23 cellular contexts compared by ENCODE assay signal in genomic region chr13:29511980-29512379, GRCh38.
DNase-seq lines count a peak whose midpoint lies in the region; ATAC-seq, FAIRE-seq and TF ChIP-seq lines count a peak whose summit lies in the region.
"Had no signal": no experiment of that assay in that cellular context is flagged by ENCODE, and none has a peak within 500 bp of the region (broad histone marks: within the 10 kb centered on the region; RNA-seq: fewer than 3 reads in every experiment).

No MANE protein-coding gene starts in this region.

- H3K27me3 Mint-ChIP-seq in glutamatergic neuron (ENCODE audit: unreplicated experiment) = peaks cover 14% of the 10 kb centered on the region
- no peaks in the 10 kb centered on the region for H3K27me3 Mint-ChIP-seq in CD4-positive, alpha-beta memory T cell
- H3K27me3 Mint-ChIP-seq: stimulated activated memory B cell treated with anti-CD40 and anti-IgM and Interleukin-4, amounts not matched to agents 10 μg/mL and 1 μg/mL and 100 μg/mL, for 72 hours had no signal

- no peak for FAIRE-seq in GM12878 (lab: Jason Lieb, UNC)
- FAIRE-seq: islet of Langerhans had no signal

- peaks cover 0 to 6% of the 10 kb centered on the region in 2 donors for H3K36me3 Mint-ChIP-seq in activated naive CD4-positive, alpha-beta T cell treated with anti-CD3 and anti-CD28 coated beads, Interleukin-2, amount 50 U/mL, for 72 hours
- no peaks in the 10 kb centered on the region for H3K36me3 Mint-ChIP-seq in glutamatergic neuron (ENCODE audit: unreplicated experiment)
- peaks cover 21 to 39% of the 10 kb centered on the region in 2 donors for H3K36me3 Mint-ChIP-seq in CD4-positive, alpha-beta memory T cell

- H4K20me1 ChIP-seq in GM12878 (ENCODE audit: control insufficient read depth, insufficient read depth) = no peaks in the 10 kb centered on the region

- H3K27ac Mint-ChIP-seq in activated naive CD4-positive, alpha-beta T cell treated with anti-CD3 and anti-CD28 coated beads, Interleukin-2, amount 50 U/mL, for 72 hours = peak overlapping the region; percentile 55 to 78
- peak overlapping the region; percentile 38 for H3K27ac Mint-ChIP-seq in glutamatergic neuron (ENCODE audit: unreplicated experiment)
- peak overlapping the region in 1 of 7 donors; percentile 13 for H3K27ac Mint-ChIP-seq in CD4-positive, alpha-beta memory T cell
- H3K27ac Mint-ChIP-seq: nephron progenitor cell had no signal

- intact Hi-C loops in GM12878 (cut with micrococcal nuclease; ENCODE audit: unreplicated experiment) = no loop called here
- intact Hi-C loops in uterus (cut with DNase I; ENCODE audit: low total_unique reads) = loop anchor here (10.0 kb wide), 1 partner anchor 603 kb away; no protein-coding TSS in a partner anchor
- intact Hi-C loops in CD4-positive, alpha-beta memory T cell (cut with micrococcal nuclease) = no loop called here

- no peak for TF ChIP-seq RAD21 in GM12878 (IDR thresholded peaks at IDR 0.05; ENCODE audit: insufficient read depth, low read depth, low read length)

- in situ Hi-C loops in GM12878 (cut with MboI) = no loop called here

- H3K27me3 ChIP-seq in GM12878 (replicated peaks in 1 of 2; ENCODE audit: control insufficient read depth in 2 of 2, insufficient read depth in 2 of 2, low read length in 1 of 2) (no peaks in the 10 kb centered on the region), uterus (no peaks in the 10 kb centered on the region)
- no peaks in the 10 kb centered on the region for H3K27me3 ChIP-seq in CD4-positive, alpha-beta memory T cell (ENCODE audit: insufficient read depth, low read length)

- RAD21 ChIA-PET in GM12878 (lab: Charles Lee; ENCODE audit: unreplicated experiment) = no interaction called here

- peak overlapping the region; percentile 35 for H3K4me3 Mint-ChIP-seq in glutamatergic neuron (ENCODE audit: unreplicated experiment)
- no peak overlapping the region for H3K4me3 Mint-ChIP-seq in CD4-positive, alpha-beta memory T cell
- H3K4me3 Mint-ChIP-seq: nephron progenitor cell; stimulated activated memory B cell treated with anti-CD40 and anti-IgM and Interleukin-4, amounts not matched to agents 10 μg/mL and 1 μg/mL and 100 μg/mL, for 72 hours had no signal

- TF ChIP-seq EP300 in GM12878 (IDR thresholded peaks at IDR 0.05; ENCODE audit: borderline replicate concordance in 1 of 2, control insufficient read depth in 1 of 2, low read depth in 2 of 2, low read length in 2 of 2) = no peak

- no peaks in the 10 kb centered on the region for H3K79me2 ChIP-seq in GM12878 (ENCODE audit: control insufficient read depth, insufficient read depth, low read length)

- H3K27ac ChIP-seq in GM12878 (ENCODE audit: control insufficient read depth, insufficient read depth) (no peak overlapping the region), uterus (peak overlapping the region; percentile 79)
- no peak overlapping the region for H3K27ac ChIP-seq in CD4-positive, alpha-beta memory T cell (ENCODE audit: low read depth, low read length)
- H3K27ac ChIP-seq: heart right ventricle, psoas muscle, VCaP had no signal

- H3K9me3 ChIP-seq in GM12878 (replicated peaks; ENCODE audit: control insufficient read depth, insufficient read depth, low read length) = no peaks in the 10 kb centered on the region
- H3K9me3 ChIP-seq in uterus = no peaks in the 10 kb centered on the region
- no peaks in the 10 kb centered on the region for H3K9me3 ChIP-seq in CD4-positive, alpha-beta memory T cell (ENCODE audit: control insufficient read depth in 1 of 2, low read length in 2 of 2)
- H3K9me3 ChIP-seq: heart right ventricle, psoas muscle had no signal

- SMC1A ChIA-PET in GM12878 (lab: Charles Lee; ENCODE audit: uncharacterized antibody, unreplicated experiment) = no interaction called here

- CTCF ChIA-PET in GM12878 (lab: Yijun Ruan, JAX) = no interaction called here
- CTCF ChIA-PET in CD4-positive, alpha-beta memory T cell (lab: Charles Lee; ENCODE audit: partially characterized antibody) = interaction anchor here (9.8 kb wide), 1 partner anchor 195 kb away, joined by 162 read pairs; no protein-coding TSS in a partner anchor

- no peak for DNase-seq in activated naive CD4-positive, alpha-beta T cell treated with anti-CD3 and anti-CD28 coated beads, Interleukin-2, amount 50 U/mL, for 72 hours (ENCODE audit: low spot score in 2 of 2)
- DNase-seq in activated naive CD4-positive, alpha-beta T cell treated with Interleukin-2 at 50 U/mL for 16 hours = no peak
- DNase-seq in GM12878 (ENCODE audit: low read depth, low spot score) = no peak
- no peak for DNase-seq in glutamatergic neuron
- peak; percentile 82 to 93 for DNase-seq in uterus
- DNase-seq in CD4-positive, alpha-beta memory T cell = no peak
- no peak for DNase-seq in NCI-H1694 treated with DMSO at 0.1 percent for 48 hours (lab: John Stamatoyannopoulos, UW)
- DNase-seq: ACHN; activated CD4-positive, alpha-beta T cell treated with anti-CD3 and anti-CD28 coated beads, Interleukin-2, amount 50 U/mL, for 48 hours; activated T-cell treated with anti-CD3 and anti-CD28 coated beads, Interleukin-2, amount 50 U/mL, for 1 hour; EL; heart right ventricle; MM.1S; NCI-H2029; NCI-H446; nephron progenitor cell; stimulated activated CD4-positive, alpha-beta T cell treated with anti-CD3 and anti-CD28 coated beads, Interleukin-12 subunit alpha, Interleukin-12 subunit beta, amount 100 ng/mL, for 4 hours; T-helper 1 cell had no signal

- 96% methylated on average over 8 of the region's 8 CpGs for WGBS in GM12878 (ENCODE audit: insufficient coverage, insufficient replicate concordance, low lambda C conversion rate, missing lambda C conversion rate)

- TF ChIP-seq POLR2A in GM12878 (IDR thresholded peaks at IDR 0.05; ENCODE audit: low read depth, low read length) = no peak
- TF ChIP-seq POLR2A in uterus (IDR thresholded peaks at IDR 0.05) = no peak

- H3K4me1 ChIP-seq in GM12878 (ENCODE audit: control insufficient read depth, insufficient read depth, low read length) = no peaks in the 10 kb centered on the region
- H3K4me1 ChIP-seq in uterus = peaks cover 0 to 16% of the 10 kb centered on the region in 2 donors
- H3K4me1 ChIP-seq in CD4-positive, alpha-beta memory T cell (ENCODE audit: insufficient read depth, low read length) = no peaks in the 10 kb centered on the region

- no peak for ATAC-seq in activated naive CD4-positive, alpha-beta T cell treated with anti-CD3 and anti-CD28 coated beads, Interleukin-2, amount 50 U/mL, for 72 hours
- ATAC-seq in GM12878 (no peak), HG03342 (IDR thresholded peaks at IDR 0.05; ENCODE audit: unreplicated experiment) (no peak)
- ATAC-seq: heart right ventricle; psoas muscle; stimulated activated memory B cell treated with anti-CD40 and anti-IgM and Interleukin-4, amounts not matched to agents 10 μg/mL and 1 μg/mL and 100 μg/mL, for 72 hours had no signal

- POLR2A ChIA-PET in GM12878 (lab: Charles Lee) = no interaction called here
- POLR2A ChIA-PET in CD4-positive, alpha-beta memory T cell (lab: Charles Lee; ENCODE audit: partially characterized antibody) = no interaction called here

- no peak overlapping the region for H3K9ac ChIP-seq in GM12878 (ENCODE audit: control insufficient read depth, insufficient read depth, low read length)

- H3K9me3 Mint-ChIP-seq in activated naive CD4-positive, alpha-beta T cell treated with anti-CD3 and anti-CD28 coated beads, Interleukin-2, amount 50 U/mL, for 72 hours = no peaks in the 10 kb centered on the region
- peaks cover 10% of the 10 kb centered on the region for H3K9me3 Mint-ChIP-seq in glutamatergic neuron (ENCODE audit: unreplicated experiment)
- H3K9me3 Mint-ChIP-seq in CD4-positive, alpha-beta memory T cell = no peaks in the 10 kb centered on the region
- H3K9me3 Mint-ChIP-seq: nephron progenitor cell; stimulated activated memory B cell treated with anti-CD40 and anti-IgM and Interleukin-4, amounts not matched to agents 10 μg/mL and 1 μg/mL and 100 μg/mL, for 72 hours had no signal

- no peak overlapping the region for H3K4me2 ChIP-seq in GM12878 (ENCODE audit: control insufficient read depth, insufficient read depth)

- peaks cover 55% of the 10 kb centered on the region for H3K4me1 Mint-ChIP-seq in glutamatergic neuron (ENCODE audit: low read depth, unreplicated experiment)
- H3K4me1 Mint-ChIP-seq in CD4-positive, alpha-beta memory T cell = no peaks in the 10 kb centered on the region
- H3K4me1 Mint-ChIP-seq: stimulated activated memory B cell treated with anti-CD40 and anti-IgM and Interleukin-4, amounts not matched to agents 10 μg/mL and 1 μg/mL and 100 μg/mL, for 72 hours had no signal

- no peak overlapping the region for H3K4me3 ChIP-seq in GM12878
- H3K4me3 ChIP-seq in uterus = no peak overlapping the region
- H3K4me3 ChIP-seq in CD4-positive, alpha-beta memory T cell (ENCODE audit: low read length in 2 of 2) = no peak overlapping the region
- H3K4me3 ChIP-seq: heart right ventricle, psoas muscle had no signal

- no peak for TF ChIP-seq CTCF in GM12878 (IDR thresholded peaks at IDR 0.05 in 2 of 3, conservative IDR thresholded peaks at IDR 0.05 in 1 of 3; ENCODE audit: control insufficient read depth in 2 of 3, extremely low read depth in 1 of 3, insufficient read depth in 1 of 3, low read depth in 3 of 3, low read length in 3 of 3)
- TF ChIP-seq CTCF in glutamatergic neuron (IDR thresholded peaks at IDR 0.05; ENCODE audit: partially characterized antibody, unreplicated experiment) = no peak
- no peak for TF ChIP-seq CTCF in uterus (IDR thresholded peaks at IDR 0.05)

- TSS peak; percentile 42 for BruUV-seq in GM12878 (replicated peaks; lab: Mats Ljungman, UMichigan)

- H3K36me3 ChIP-seq in GM12878 (ENCODE audit: control insufficient read depth in 2 of 2, insufficient read depth in 2 of 2, low read length in 1 of 2) (peaks cover 18 to 26% of the 10 kb centered on the region in 2 experiments; a peak in 3 of 4 replicates), uterus (no peaks in the 10 kb centered on the region)
- peaks cover 19% of the 10 kb centered on the region for H3K36me3 ChIP-seq in CD4-positive, alpha-beta memory T cell (ENCODE audit: insufficient read depth, low read length)

- H2AFZ ChIP-seq in GM12878 (ENCODE audit: control insufficient read depth, low read depth, low read length) = no peak overlapping the region

TF ChIP-seq in GM12878, 131 proteins besides CTCF, POLR2A, EP300 and RAD21 (continues in another document):
- TF ChIP-seq MEF2B (IDR thresholded peaks at IDR 0.05; ENCODE audit: partially characterized antibody, poor library complexity, severe bottlenecking) = no peak
- TF ChIP-seq ZSCAN29 (IDR thresholded peaks at IDR 0.05) = no peak
- TF ChIP-seq SUPT20H (IDR thresholded peaks at IDR 0.05; ENCODE audit: borderline replicate concordance, control insufficient read depth, low read depth, low read length) = no peak
- TF ChIP-seq CBFB (IDR thresholded peaks at IDR 0.05; ENCODE audit: low read depth) = no peak
- no peak for TF ChIP-seq TARDBP (IDR thresholded peaks at IDR 0.05; ENCODE audit: borderline replicate concordance)
- TF ChIP-seq MYC (IDR thresholded peaks at IDR 0.05; ENCODE audit: insufficient read depth, insufficient read length, insufficient replicate concordance, low read length, severe bottlenecking) = no peak

Comparison
In these comparisons a context has a peak if more than half of its experiments do, and no peak if none do; other contexts are left out.
1. DNase-seq: peak in uterus (2 of 2); none in activated naive CD4-positive, alpha-beta T cell treated with anti-CD3 and anti-CD28 coated beads, Interleukin-2, amount 50 U/mL, for 72 hours (0 of 2), activated naive CD4-positive, alpha-beta T cell treated with Interleukin-2 at 50 U/mL for 16 hours (single experiment), GM12878 (single experiment), glutamatergic neuron (single experiment), CD4-positive, alpha-beta memory T cell (0 of 5) and NCI-H1694 treated with DMSO at 0.1 percent for 48 hours (single experiment).
2. H3K27ac ChIP-seq: peak in uterus (2 of 2); none in GM12878 (single experiment) and CD4-positive, alpha-beta memory T cell (single experiment).